Comparison of ENCODE assay signal across 14 cellular contexts in genomic region chr2:85724731-85725181, GRCh38. TPM values are rescaled to one million over a fixed set of nuclear protein-coding genes. Genes with fewer than 3 reads are reported as not detected.
DNase-seq lines count a peak whose midpoint lies in the region; FAIRE-seq and TF ChIP-seq lines count a peak whose summit lies in the region.
"Had no signal": no experiment of that assay in that cellular context is flagged by ENCODE, and none has a peak within 500 bp of the region (broad histone marks: within the 10 kb centered on the region; RNA-seq: fewer than 3 reads in every experiment).

No MANE protein-coding gene starts in this region.

- H4K20me1 ChIP-seq in osteoblast (ENCODE audit: insufficient read depth, low read length) = no peaks in the 10 kb centered on the region

- H3K79me2 ChIP-seq in osteoblast (ENCODE audit: insufficient read depth, low read length) = no peaks in the 10 kb centered on the region

- peaks cover 39% of the 10 kb centered on the region for H3K4me1 ChIP-seq in adipocyte (ENCODE audit: control insufficient read depth, insufficient read depth, low read length)
- H3K4me1 ChIP-seq in osteoblast (ENCODE audit: insufficient read depth, low read length) = peaks cover 19% of the 10 kb centered on the region

- H2AFZ ChIP-seq in osteoblast (ENCODE audit: low read length) = no peak overlapping the region

- no peaks in the 10 kb centered on the region for H3K36me3 ChIP-seq in adipocyte (ENCODE audit: control insufficient read depth, insufficient read depth, low read length, severe bottlenecking)
- H3K36me3 ChIP-seq in osteoblast (ENCODE audit: insufficient read depth, low read length) = no peaks in the 10 kb centered on the region

- no peak overlapping the region for H3K27ac ChIP-seq in osteoblast (ENCODE audit: low read depth, low read length)

- no peak overlapping the region for H3K4me2 ChIP-seq in osteoblast (ENCODE audit: insufficient read depth, low read length)

- H3K4me3 ChIP-seq in adipocyte (ENCODE audit: low read length) (no peak overlapping the region), osteoblast (ENCODE audit: insufficient read depth, low read length) (no peak overlapping the region)

- peak overlapping the region; percentile 44 for H3K9ac ChIP-seq in adipocyte (ENCODE audit: low read length)

- DNase-seq in D721Med (ENCODE audit: insufficient read length, low spot score) = peak; percentile 73
- DNase-seq in NCI-H524 (lab: John Stamatoyannopoulos, UW) = peak; percentile 97 to 99
- no peak for DNase-seq in adipocyte (ENCODE audit: low read depth)
- DNase-seq in osteoblast (ENCODE audit: insufficient read length, low spot score, missing footprints) = peak; percentile 73
- DNase-seq in kidney glomerular epithelial cell (lab: John Stamatoyannopoulos, UW) = no peak
- DNase-seq in activated CD4-positive, alpha-beta T cell treated with anti-CD3 and anti-CD28 coated beads, Interleukin-2, amount 50 U/mL, for 1 hour = no peak
- DNase-seq in SW 1271 (lab: John Stamatoyannopoulos, UW) = no peak
- DNase-seq: NCI-H1417 treated with DMSO at 0.1 percent for 48 hours, NCI-H2029, NCI-H2171 treated with DMSO at 0.1 percent for 48 hours, SHP77 had no signal

- TF ChIP-seq CTCF in D721Med (IDR thresholded peaks at IDR 0.05; ENCODE audit: insufficient read depth, missing control alignments) = no peak
- no peak for TF ChIP-seq CTCF in osteoblast (IDR thresholded peaks at IDR 0.05; ENCODE audit: extremely low read depth, low read depth, low read length)

- H3K27me3 ChIP-seq in adipocyte (replicated peaks; ENCODE audit: control insufficient read depth, insufficient read depth, low read length) (no peaks in the 10 kb centered on the region), osteoblast (ENCODE audit: insufficient read depth, low read length) (no peaks in the 10 kb centered on the region)

- FAIRE-seq in D721Med (lab: Jason Lieb, UNC) = peak; percentile 76
- FAIRE-seq: H54, HTR-8/SVneo had no signal

- H3K9me3 ChIP-seq in adipocyte (ENCODE audit: control insufficient read depth, low read length) = no peaks in the 10 kb centered on the region
- no peaks in the 10 kb centered on the region for H3K9me3 ChIP-seq in osteoblast (ENCODE audit: low read depth, low read length)

RNA-seq across cellular contexts. Expression of gene ATOH8, which starts 29.0 kb away (rescaled TPM):
- total RNA-seq in osteoblast = 18.6 and 35.1 TPM in 2 replicates

RNA-seq across cellular contexts. Expression of gene GNLY, which starts 30.6 kb away (rescaled TPM):
- total RNA-seq in osteoblast = not detected in 2 replicates
- total RNA-seq: NCI-H460 had no signal

RNA-seq across cellular contexts. Expression of gene SFTPB, which starts 56.8 kb away (rescaled TPM):
- not detected in 2 replicates for total RNA-seq in osteoblast
- total RNA-seq: NCI-H460 had no signal

Comparison
In these comparisons a context has a peak if more than half of its experiments do, and no peak if none do; other contexts are left out.
1. DNase-seq: peak in D721Med (single experiment), NCI-H524 (2 of 2) and osteoblast (single experiment); none in adipocyte (single experiment), kidney glomerular epithelial cell (single experiment), activated CD4-positive, alpha-beta T cell treated with anti-CD3 and anti-CD28 coated beads, Interleukin-2, amount 50 U/mL, for 1 hour (single experiment) and SW 1271 (0 of 2).